Comparison of ENCODE assay signal across 9 cellular contexts in the genomic region with DNA sequence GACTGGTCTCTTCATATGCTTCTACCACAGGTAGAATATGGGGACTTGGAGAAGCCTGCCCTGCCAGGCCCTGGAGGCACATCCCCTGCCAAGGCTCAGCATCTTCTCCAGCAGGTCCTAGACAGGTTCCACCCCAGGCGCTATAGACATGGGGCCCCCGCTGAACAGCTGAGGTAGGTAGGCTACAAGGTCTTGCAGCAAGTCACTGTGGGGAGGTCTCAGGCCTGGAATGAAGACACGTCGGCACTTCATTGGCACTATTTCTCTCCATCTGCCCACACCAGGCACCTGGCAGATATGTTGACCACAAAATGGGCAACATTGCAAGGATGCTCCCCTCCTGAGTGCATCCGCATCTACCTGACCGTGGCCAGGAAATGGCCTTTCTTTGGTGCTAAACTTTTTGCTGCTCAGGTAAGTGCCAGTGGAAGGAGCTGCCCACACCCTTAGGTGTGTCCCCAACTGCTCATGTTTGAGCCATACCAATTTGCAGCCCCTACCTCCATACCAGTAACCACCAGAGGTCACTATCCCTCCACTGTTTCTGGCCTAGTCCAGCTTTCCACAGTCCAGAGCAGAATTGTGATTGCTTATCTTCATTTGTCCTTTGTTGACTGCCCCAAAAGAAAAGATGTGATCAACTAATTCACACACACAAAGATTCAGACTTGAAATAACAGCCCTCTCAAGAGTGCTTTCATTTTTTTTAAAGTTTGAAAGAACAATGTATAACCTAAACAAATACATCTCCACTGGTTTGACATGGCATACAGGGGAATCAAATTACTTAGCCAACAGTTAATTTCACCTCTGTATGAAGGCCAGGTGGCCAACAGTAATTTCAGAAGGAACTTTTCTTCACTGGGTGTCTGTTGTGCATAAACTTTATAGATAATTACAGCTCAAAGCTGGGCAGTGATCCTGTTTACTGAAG. TPM values are rescaled to one million over a fixed set of nuclear protein-coding genes. Genes with fewer than 3 reads are reported as not detected.
DNase-seq lines count a peak whose midpoint lies in the region; ATAC-seq, FAIRE-seq and TF ChIP-seq lines count a peak whose summit lies in the region.
"Had no signal": no experiment of that assay in that cellular context is flagged by ENCODE, and none has a peak within 500 bp of the region (broad histone marks: within the 10 kb centered on the region; RNA-seq: fewer than 3 reads in every experiment).

No MANE protein-coding gene starts in this region.

- TF ChIP-seq CTCF in SU-DHL-6 (IDR thresholded peaks at IDR 0.05; ENCODE audit: insufficient read depth, low read length, poor library complexity, severe bottlenecking): peak; percentile 61
- TF ChIP-seq CTCF in endothelial cell of umbilical vein (IDR thresholded peaks at IDR 0.05; ENCODE audit: extremely low read depth in 1 of 2, insufficient read depth in 1 of 2, low read depth in 1 of 2, low read length in 2 of 2): peak; percentile 56 to 76
- peak in 1 of 3 donors; percentile 4 for TF ChIP-seq CTCF in omental fat pad (IDR thresholded peaks at IDR 0.05)

- H3K79me2 ChIP-seq in SU-DHL-6 (ENCODE audit: insufficient read depth, low read length): no peaks in the 10 kb centered on the region
- H3K79me2 ChIP-seq in endothelial cell of umbilical vein (ENCODE audit: control insufficient read depth, insufficient read depth, low read length): no peaks in the 10 kb centered on the region

- H3K9me3 ChIP-seq in SU-DHL-6 (ENCODE audit: insufficient read depth, low read length) (no peaks in the 10 kb centered on the region), endothelial cell of umbilical vein (replicated peaks; ENCODE audit: control insufficient read depth, insufficient read depth, low read length) (no peaks in the 10 kb centered on the region)

- no peaks in the 10 kb centered on the region for H3K4me1 ChIP-seq in endothelial cell of umbilical vein (ENCODE audit: control insufficient read depth, extremely low read depth, insufficient read depth, low read length)

- H3K4me3 ChIP-seq in SU-DHL-6 (ENCODE audit: insufficient read depth, low read length, poor library complexity, severe bottlenecking) (no peak overlapping the region), endothelial cell of umbilical vein (replicated peaks in 1 of 3; ENCODE audit: insufficient read depth in 1 of 3, low read depth in 1 of 3, low read length in 3 of 3) (no peak overlapping the region)

- no peaks in the 10 kb centered on the region for H3F3A ChIP-seq in SU-DHL-6 (ENCODE audit: insufficient read depth)

- intact Hi-C loops in endothelial cell of umbilical vein (cut with micrococcal nuclease): loop anchor here (1.0 kb wide), 3 partner anchors 35 to 120 kb away; a partner anchor contains a TSS

- H2AFZ ChIP-seq in SU-DHL-6 (ENCODE audit: low read depth, low read length, severe bottlenecking): no peak overlapping the region
- no peak overlapping the region for H2AFZ ChIP-seq in endothelial cell of umbilical vein (ENCODE audit: low read depth, low read length)

- no TSS peak for BruUV-seq in endothelial cell of umbilical vein (replicated peaks; lab: Mats Ljungman, UMichigan)

- no peak overlapping the region for H3K9ac ChIP-seq in SU-DHL-6 (ENCODE audit: low read length)
- H3K9ac ChIP-seq in endothelial cell of umbilical vein (replicated peaks; ENCODE audit: extremely low read depth, insufficient read depth, low read length): no peak overlapping the region

- DNase-seq in AG08396 (ENCODE audit: low spot score) (peak; percentile 72), ELR (ENCODE audit: low read depth) (peak; percentile 69), HUDEP-2 (lab: John Stamatoyannopoulos, UW; ENCODE audit: unreplicated experiment in 76 of 76) (peak in 45 of 76 experiments; percentile 1 to 66 (median 32)), endothelial cell of umbilical vein (ENCODE audit: low read depth, low spot score) (peak; percentile 53), myocyte (ENCODE audit: low read depth) (peak; percentile 57), omental fat pad (ENCODE audit: low spot score) (no peak)

- H3K27me3 ChIP-seq in SU-DHL-6 (ENCODE audit: low read length) (no peaks in the 10 kb centered on the region), endothelial cell of umbilical vein (ENCODE audit: control insufficient read depth in 2 of 2, insufficient read depth in 2 of 2, low read length in 2 of 2) (peaks cover 0 to 2% of the 10 kb centered on the region in 2 experiments)

- H4K20me1 ChIP-seq in SU-DHL-6 (ENCODE audit: low read depth, low read length) (no peaks in the 10 kb centered on the region), endothelial cell of umbilical vein (replicated peaks; ENCODE audit: control insufficient read depth, extremely low read depth, insufficient read depth, low read length) (no peaks in the 10 kb centered on the region)

- no peak overlapping the region for H3K27ac ChIP-seq in SU-DHL-6 (ENCODE audit: low read depth, low read length)
- no peak overlapping the region for H3K27ac ChIP-seq in endothelial cell of umbilical vein (ENCODE audit: insufficient read depth, low read depth, low read length)

- ATAC-seq in omental fat pad (ENCODE audit: low FRiP score) (no peak), GM18873 (IDR thresholded peaks at IDR 0.05; ENCODE audit: low FRiP score, unreplicated experiment) (no peak)

- H3K4me2 ChIP-seq in SU-DHL-6 (ENCODE audit: low read depth, low read length, poor library complexity, severe bottlenecking): no peak overlapping the region
- H3K4me2 ChIP-seq in endothelial cell of umbilical vein (ENCODE audit: insufficient read depth, low read length): no peak overlapping the region

- CTCF ChIA-PET in endothelial cell of umbilical vein (lab: Charles Lee): interaction anchor here (0.6 to 13.7 kb wide), 22 partner anchors 9 to 166 kb away, joined by 3 to 394 read pairs (median 4); a partner anchor contains a TSS

- TF ChIP-seq POLR2A in endothelial cell of umbilical vein (IDR thresholded peaks at IDR 0.05; ENCODE audit: low read depth, low read length): no peak

- POLR2A ChIA-PET in endothelial cell of umbilical vein (lab: Charles Lee): no interaction called here

- no peaks in the 10 kb centered on the region for H3K9me2 ChIP-seq in SU-DHL-6 (replicated peaks; ENCODE audit: insufficient read depth, low read length)

- H3K36me3 ChIP-seq in SU-DHL-6 (ENCODE audit: low read length): no peaks in the 10 kb centered on the region
- H3K36me3 ChIP-seq in endothelial cell of umbilical vein (ENCODE audit: control insufficient read depth in 2 of 2, extremely low read depth in 1 of 2, insufficient read depth in 2 of 2, low read length in 2 of 2): no peaks in the 10 kb centered on the region

- FAIRE-seq in endothelial cell of umbilical vein (lab: Jason Lieb, UNC): peak; percentile 84

- no peaks in the 10 kb centered on the region for H3K9me1 ChIP-seq in endothelial cell of umbilical vein (replicated peaks; ENCODE audit: control insufficient read depth, extremely low read depth, insufficient read depth, low read length)

- dilution Hi-C loops in endothelial cell of umbilical vein (cut with MboI; ENCODE audit: extremely low pct_ligation_motif_present, low sequenced_read_pairs): no loop called here

TF ChIP-seq in endothelial cell of umbilical vein, 7 proteins besides CTCF, POLR2A, EP300 and RAD21:
- TF ChIP-seq GATA2 (IDR thresholded peaks at IDR 0.05; ENCODE audit: insufficient read depth, insufficient read length, low read depth, low read length) (peak; percentile 13), POLR2AphosphoS5 (IDR thresholded peaks at IDR 0.05; ENCODE audit: insufficient read depth, low read depth, low read length) (no peak)

RNA-seq across cellular contexts. Expression of a gene that starts 16.1 kb away (rescaled TPM):
- 9.9 and 12.3 TPM in 2 replicates for total RNA-seq in endothelial cell of umbilical vein
- polyA plus RNA-seq in endothelial cell of umbilical vein: 18.0 and 20.2 TPM in 2 replicates
- 11.8 and 16.2 TPM in 2 replicates for polyA plus RNA-seq in endothelial cell of umbilical vein (2011; cell fraction: cytosol; rRNA removed)
- 29.3 and 42.0 TPM in 2 replicates for polyA plus RNA-seq in endothelial cell of umbilical vein (2011; cell fraction: nucleus; rRNA removed)
- polyA plus RNA-seq in endothelial cell of umbilical vein (2012): 8.2 and 10.9 TPM in 2 replicates
- polyA minus RNA-seq in endothelial cell of umbilical vein: 8.2 and 8.3 TPM in 2 replicates
- polyA minus RNA-seq in endothelial cell of umbilical vein (2011; cell fraction: cytosol; rRNA and poly(A)+ RNA removed): 19.6 TPM
- polyA minus RNA-seq in endothelial cell of umbilical vein (2011; cell fraction: nucleus; rRNA and poly(A)+ RNA removed): 5.4 and 5.8 TPM in 2 replicates
- total RNA-seq in myocyte: 8.9 and 14.5 TPM in 2 replicates
- polyA plus RNA-seq in myocyte (2012): 14.3 TPM
- 10 to 100 TPM; 16.0 to 27.7 (median 24.9) TPM for total RNA-seq in omental fat pad

RNA-seq across cellular contexts. Expression of a gene that starts 35.7 kb away (rescaled TPM):
- total RNA-seq in endothelial cell of umbilical vein: 19.8 and 22.5 TPM in 2 replicates
- 16.6 and 21.6 TPM in 2 replicates for polyA plus RNA-seq in endothelial cell of umbilical vein
- 19.3 and 21.5 TPM in 2 replicates for polyA plus RNA-seq in endothelial cell of umbilical vein (2011; cell fraction: cytosol; rRNA removed)
- polyA plus RNA-seq in endothelial cell of umbilical vein (2011; cell fraction: nucleus; rRNA removed): 14.7 and 15.3 TPM in 2 replicates
- 13.8 and 15.1 TPM in 2 replicates for polyA plus RNA-seq in endothelial cell of umbilical vein (2012)
- 44.7 and 56.3 TPM in 2 replicates for polyA minus RNA-seq in endothelial cell of umbilical vein
- 6.7 TPM for polyA minus RNA-seq in endothelial cell of umbilical vein (2011; cell fraction: cytosol; rRNA and poly(A)+ RNA removed)
- polyA minus RNA-seq in endothelial cell of umbilical vein (2011; cell fraction: nucleus; rRNA and poly(A)+ RNA removed): 6.7 and 9.2 TPM in 2 replicates
- 0.88 and 3.8 TPM in 2 replicates for total RNA-seq in myocyte
- 0.54 TPM for polyA plus RNA-seq in myocyte (2012)
- total RNA-seq in omental fat pad: 10 to 100 TPM in 3 of 4 donors, 1 to 10 TPM in 1; 1.6 to 13.9 (median 11.3) TPM

RNA-seq across cellular contexts. Expression of a gene that starts 50.9 kb away (rescaled TPM):
- total RNA-seq in endothelial cell of umbilical vein (0.35 and 0.71 TPM in 2 replicates), myocyte (0.05 TPM in 1 of 2 replicates, not detected in the other), omental fat pad (1 to 10 TPM; 1.7 to 7.5 (median 5.5) TPM)
- 0.17 and 0.18 TPM in 2 replicates for polyA plus RNA-seq in endothelial cell of umbilical vein
- 0.10 and 0.21 TPM in 2 replicates for polyA plus RNA-seq in endothelial cell of umbilical vein (2011; cell fraction: cytosol; rRNA removed)
- polyA plus RNA-seq in endothelial cell of umbilical vein (2011; cell fraction: nucleus; rRNA removed): 0.91 and 1.2 TPM in 2 replicates
- 0.52 and 0.59 TPM in 2 replicates for polyA plus RNA-seq in endothelial cell of umbilical vein (2012)
- 0.21 and 0.78 TPM in 2 replicates for polyA minus RNA-seq in endothelial cell of umbilical vein
- 2.2 TPM for polyA minus RNA-seq in endothelial cell of umbilical vein (2011; cell fraction: cytosol; rRNA and poly(A)+ RNA removed)
- polyA minus RNA-seq in endothelial cell of umbilical vein (2011; cell fraction: nucleus; rRNA and poly(A)+ RNA removed): 0.34 and 1.3 TPM in 2 replicates
- polyA plus RNA-seq in myocyte (2012): 0.26 TPM
- polyA plus RNA-seq: IgD-negative memory B cell had no signal
